In the genomic region with DNA sequence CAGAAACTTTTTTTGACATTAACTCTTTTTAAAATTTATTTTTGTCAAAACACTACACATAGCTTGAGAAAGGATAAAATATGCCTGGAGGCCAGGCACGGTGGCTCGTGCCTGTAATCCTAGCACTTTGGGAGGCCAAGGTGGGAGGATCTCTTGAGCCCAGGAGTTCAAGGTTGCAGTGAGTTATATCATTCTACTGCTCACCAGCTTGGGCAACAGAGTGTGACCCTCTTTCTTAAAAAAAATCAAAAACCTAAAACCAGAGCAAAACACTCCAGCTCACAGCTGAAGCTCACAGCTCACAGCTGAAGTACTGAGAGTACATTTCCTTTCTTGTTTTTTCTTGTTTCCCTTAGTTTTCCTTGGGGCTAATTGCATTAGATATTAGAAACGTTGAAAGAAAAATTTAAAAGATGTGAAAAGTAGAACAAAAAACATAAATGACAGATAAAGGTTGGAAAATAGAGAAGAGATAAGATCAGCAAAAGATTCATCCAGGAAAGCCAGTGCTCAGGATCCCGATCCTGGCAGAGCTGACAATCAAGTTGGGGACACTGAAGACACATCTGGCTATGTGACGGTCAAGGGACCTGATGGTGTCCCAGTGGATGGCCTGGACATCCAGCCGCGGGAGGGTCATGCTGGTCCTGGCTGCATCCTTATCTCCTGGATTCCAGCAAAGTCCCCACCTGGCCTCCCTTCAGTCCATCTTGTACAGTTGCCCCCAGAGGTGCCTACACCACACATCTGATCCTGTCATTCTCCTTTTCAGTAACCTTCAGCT, we compare ENCODE assay signal across 13 cellular contexts. TPM values are rescaled to one million over a fixed set of nuclear protein-coding genes. Genes with fewer than 3 reads are reported as not detected.
DNase-seq lines count a peak whose midpoint lies in the region; ATAC-seq and TF ChIP-seq lines count a peak whose summit lies in the region.
"Had no signal": no experiment of that assay in that cellular context is flagged by ENCODE, and none has a peak within 500 bp of the region (broad histone marks: within the 10 kb centered on the region; RNA-seq: fewer than 3 reads in every experiment).

No MANE protein-coding gene starts in this region.

- in situ Hi-C loops in GM13977 (cut with MboI; ENCODE audit: low pct_unique_long_range_greater_than_20kb, low sequenced_read_pairs, unreplicated experiment), result no loop called here

- CTCF ChIA-PET in CD8-positive, alpha-beta T cell (lab: Charles Lee), result interaction anchor here (1.3 to 1.7 kb wide), 2 partner anchors 13 to 14 kb away, joined by 4 to 8 read pairs; no protein-coding TSS in a partner anchor

- H3K9me3 Mint-ChIP-seq in CD8-positive, alpha-beta T cell, result no peaks in the 10 kb centered on the region
- H3K9me3 Mint-ChIP-seq: dendritic cell treated with granulocyte-macrophage colony-stimulating factor and Interleukin-4, amounts not matched to agents 40 ng/mL and 50 ng/mL, for 4 days; T-cell had no signal

- H3K27ac ChIP-seq in DND-41 (ENCODE audit: low read length) (peak overlapping the region; percentile 26), esophagus squamous epithelium (peak overlapping the region in 3 of 4 donors; percentile 26 to 64 (median 28))
- no peak overlapping the region for H3K27ac ChIP-seq in CD8-positive, alpha-beta T cell (ENCODE audit: low read depth, low read length)
- H3K27ac ChIP-seq: tibial nerve had no signal

- no peak overlapping the region for H3K4me3 Mint-ChIP-seq in CD8-positive, alpha-beta T cell
- H3K4me3 Mint-ChIP-seq: dendritic cell treated with granulocyte-macrophage colony-stimulating factor and Interleukin-4, amounts not matched to agents 40 ng/mL and 50 ng/mL, for 4 days; T-cell had no signal

- H2AFZ ChIP-seq in DND-41 (ENCODE audit: low read depth, low read length), result no peak overlapping the region

- H3K4me3 ChIP-seq in DND-41 (ENCODE audit: low read depth in 1 of 2, low read length in 2 of 2) (no peak overlapping the region), esophagus squamous epithelium (no peak overlapping the region)
- H3K4me3 ChIP-seq in CD8-positive, alpha-beta T cell (ENCODE audit: low read depth, low read length), result no peak overlapping the region
- H3K4me3 ChIP-seq: tibial nerve had no signal

- H3K36me3 ChIP-seq in DND-41 (ENCODE audit: insufficient read depth, low read length) (no peaks in the 10 kb centered on the region), esophagus squamous epithelium (no peaks in the 10 kb centered on the region)
- H3K36me3 ChIP-seq in CD8-positive, alpha-beta T cell (ENCODE audit: insufficient read depth, low read length), result no peaks in the 10 kb centered on the region
- H3K36me3 ChIP-seq: tibial nerve had no signal

- H3K27me3 ChIP-seq in DND-41 (ENCODE audit: insufficient read depth, low read length, poor library complexity) (no peaks in the 10 kb centered on the region), esophagus squamous epithelium (no peaks in the 10 kb centered on the region)
- no peaks in the 10 kb centered on the region for H3K27me3 ChIP-seq in CD8-positive, alpha-beta T cell (ENCODE audit: insufficient read depth, low read length)
- H3K27me3 ChIP-seq: tibial nerve had no signal

- no peaks in the 10 kb centered on the region for H3K79me2 ChIP-seq in DND-41 (ENCODE audit: insufficient read depth, low read length)

- peak overlapping the region; percentile 25; the same call in 1 of the 2 replicates for H3K4me2 ChIP-seq in DND-41 (ENCODE audit: insufficient read depth, low read length)

- peaks cover 20% of the 10 kb centered on the region for H3K27me3 Mint-ChIP-seq in CD8-positive, alpha-beta T cell (ENCODE audit: low read depth)

- peaks cover 24% of the 10 kb centered on the region for H3K4me1 ChIP-seq in DND-41 (ENCODE audit: insufficient read depth, low read length)
- H3K4me1 ChIP-seq in esophagus squamous epithelium, result peaks cover 4 to 43% (median 10%) of the 10 kb centered on the region in 3 donors
- H3K4me1 ChIP-seq in CD8-positive, alpha-beta T cell (ENCODE audit: insufficient read depth, low read length), result no peaks in the 10 kb centered on the region
- H3K4me1 ChIP-seq: tibial nerve had no signal

- no peak overlapping the region for H3K27ac Mint-ChIP-seq in CD8-positive, alpha-beta T cell
- H3K27ac Mint-ChIP-seq: dendritic cell treated with granulocyte-macrophage colony-stimulating factor and Interleukin-4, amounts not matched to agents 40 ng/mL and 50 ng/mL, for 4 days; T-cell had no signal

- DNase-seq in DND-41 (no peak), esophagus squamous epithelium (lab: John Stamatoyannopoulos, UW) (no peak), omental fat pad (ENCODE audit: low spot score) (no peak), GM13977 (ENCODE audit: low spot score) (no peak), KG1 (lab: John Stamatoyannopoulos, UW) (no peak)
- DNase-seq in CD8-positive, alpha-beta T cell, result no peak
- DNase-seq: activated T-cell treated with anti-CD3 and anti-CD28 coated beads, Interleukin-2, amount 50 U/mL, for 48 hours; T-cell had no signal

- H3K36me3 Mint-ChIP-seq in CD8-positive, alpha-beta T cell, result no peaks in the 10 kb centered on the region
- H3K36me3 Mint-ChIP-seq: T-cell had no signal

- TF ChIP-seq CTCF in DND-41 (IDR thresholded peaks at IDR 0.05; ENCODE audit: borderline replicate concordance, extremely low read depth, low read length, poor library complexity, severe bottlenecking) (no peak), esophagus squamous epithelium (IDR thresholded peaks at IDR 0.05) (no peak), omental fat pad (IDR thresholded peaks at IDR 0.05) (no peak), GM13977 (IDR thresholded peaks at IDR 0.05; ENCODE audit: extremely low read depth, insufficient read depth, missing control alignments) (no peak)
- no peak for TF ChIP-seq CTCF in CD8-positive, alpha-beta T cell (IDR thresholded peaks at IDR 0.05)

- intact Hi-C loops in esophagus squamous epithelium (cut with DNase I), result no loop called here
- intact Hi-C loops in CD8-positive, alpha-beta T cell (cut with DNase I, micrococcal nuclease), result no loop called here

- 55 to 74% methylated on average over 7 of the region's 7 CpGs for WGBS in esophagus squamous epithelium, 2 donors

- no peaks in the 10 kb centered on the region for H3K9me3 ChIP-seq in DND-41 (ENCODE audit: insufficient read depth, low read length, severe bottlenecking)
- no peaks in the 10 kb centered on the region for H3K9me3 ChIP-seq in esophagus squamous epithelium
- no peaks in the 10 kb centered on the region for H3K9me3 ChIP-seq in CD8-positive, alpha-beta T cell (ENCODE audit: low read length)
- H3K9me3 ChIP-seq: tibial nerve had no signal

- no peak for TF ChIP-seq POLR2A in esophagus squamous epithelium (IDR thresholded peaks at IDR 0.05)

- ATAC-seq in DND-41 (ENCODE audit: insufficient read depth, low read depth) (peak; percentile 65), GM21381 (IDR thresholded peaks at IDR 0.05; ENCODE audit: unreplicated experiment) (peak; percentile 42), HG03342 (IDR thresholded peaks at IDR 0.05; ENCODE audit: unreplicated experiment) (peak; percentile 34), omental fat pad (ENCODE audit: low FRiP score) (no peak)
- no peak for ATAC-seq in CD8-positive, alpha-beta T cell
- ATAC-seq: T-cell had no signal

- no peak overlapping the region for H3K9ac ChIP-seq in DND-41 (ENCODE audit: low read depth, low read length)

- POLR2A ChIA-PET in CD8-positive, alpha-beta T cell (lab: Charles Lee), result no interaction called here

- H3K4me1 Mint-ChIP-seq in CD8-positive, alpha-beta T cell (ENCODE audit: low read depth), result no peaks in the 10 kb centered on the region
- H3K4me1 Mint-ChIP-seq: T-cell had no signal

- no peaks in the 10 kb centered on the region for H4K20me1 ChIP-seq in DND-41 (ENCODE audit: insufficient read depth, low read length)

RNA-seq across cellular contexts. Expression of a gene that starts 9.8 kb away (rescaled TPM):
- total RNA-seq in esophagus squamous epithelium (1 to 10 TPM in 3 of 4 donors, under 1 TPM in 1; 0.97 to 6.9 (median 4.2) TPM), omental fat pad (under 1 TPM in 3 of 4 donors, not detected in 1; 0.06 to 0.36 (median 0.09) TPM)
- total RNA-seq in CD8-positive, alpha-beta T cell, result not detected

RNA-seq across cellular contexts. Expression of a gene that starts 20.9 kb away (rescaled TPM):
- total RNA-seq in esophagus squamous epithelium (10 to 100 TPM; 11.6 to 19.8 (median 14.6) TPM), omental fat pad (10 to 100 TPM; 22.4 to 38.3 (median 29.8) TPM)
- 10 to 100 TPM; 36.9 to 37.5 TPM for total RNA-seq in CD8-positive, alpha-beta T cell

RNA-seq across cellular contexts. Expression of a gene that starts 50.5 kb away (rescaled TPM):
- total RNA-seq in esophagus squamous epithelium (under 1 TPM in 1 of 4 donors, not detected in 3; 0.19 TPM), omental fat pad (under 1 TPM in 1 of 4 donors, not detected in 3; 0.09 TPM)
- total RNA-seq in CD8-positive, alpha-beta T cell, result not detected
- total RNA-seq: lung microvascular endothelial cell had no signal

RNA-seq across cellular contexts. Expression of a gene that starts 52.1 kb away (rescaled TPM):
- total RNA-seq in esophagus squamous epithelium, result 10 to 100 TPM; 32.8 to 55.8 (median 45.7) TPM
- total RNA-seq in omental fat pad, result 10 to 100 TPM; 37.5 to 54.4 (median 49.2) TPM
- 10 to 100 TPM; 18.6 to 20.3 TPM for total RNA-seq in CD8-positive, alpha-beta T cell

Comparison
In these comparisons a context has a peak if more than half of its experiments do, and no peak if none do; other contexts are left out.
1. ATAC-seq: peak in DND-41 (single experiment), GM21381 (single experiment) and HG03342 (single experiment); none in omental fat pad (single experiment) and CD8-positive, alpha-beta T cell (single experiment).